Comparison of ENCODE assay signal across 1 cellular context in genomic region chr5:141691286-141691866, GRCh38.
TF ChIP-seq lines count a peak whose summit lies in the region.

No MANE protein-coding gene starts in this region.

TF ChIP-seq in K562, 482 proteins besides CTCF, POLR2A, EP300 and RAD21 (continued from another document and continues in another):
- TF ChIP-seq ZNF318 (IDR thresholded peaks at IDR 0.05; ENCODE audit: borderline replicate concordance in 1 of 2, low read depth in 1 of 2) (peak in 1 of 2 experiments; percentile 62; a peak in 1 of 4 replicates), ZNF408 (CRISPR knock-in tag; IDR thresholded peaks at IDR 0.05; ENCODE audit: low read depth) (no peak), TAF7 (tag; IDR thresholded peaks at IDR 0.05) (no peak), ETV1 (tag; conservative IDR thresholded peaks at IDR 0.05; ENCODE audit: low read depth) (peak; percentile 68), ZNF3 (CRISPR knock-in tag; IDR thresholded peaks at IDR 0.05) (no peak), RUNX1 (IDR thresholded peaks at IDR 0.05; ENCODE audit: low read depth) (no peak), PTTG1 (tag; IDR thresholded peaks at IDR 0.05; ENCODE audit: low read depth) (no peak), CREBBP (IDR thresholded peaks at IDR 0.05; ENCODE audit: low read depth, low read length) (no peak), RFX7 (CRISPR knock-in tag; IDR thresholded peaks at IDR 0.05) (no peak), BRF1 (IDR thresholded peaks at IDR 0.05; ENCODE audit: borderline replicate concordance, extremely low read depth, insufficient read length) (no peak), BCLAF1 (IDR thresholded peaks at IDR 0.05; ENCODE audit: borderline replicate concordance in 1 of 2, control insufficient read depth in 1 of 2, low read depth in 2 of 2, low read length in 1 of 2) (no peak), MECOM (CRISPR knock-in tag; IDR thresholded peaks at IDR 0.05) (no peak), RREB1 (CRISPR knock-in tag; IDR thresholded peaks at IDR 0.05) (no peak), PHF8 (IDR thresholded peaks at IDR 0.05; ENCODE audit: borderline replicate concordance, low read length) (peak; percentile 11; the same call in 1 of the 2 replicates)
- TF ChIP-seq, protein P1, sequence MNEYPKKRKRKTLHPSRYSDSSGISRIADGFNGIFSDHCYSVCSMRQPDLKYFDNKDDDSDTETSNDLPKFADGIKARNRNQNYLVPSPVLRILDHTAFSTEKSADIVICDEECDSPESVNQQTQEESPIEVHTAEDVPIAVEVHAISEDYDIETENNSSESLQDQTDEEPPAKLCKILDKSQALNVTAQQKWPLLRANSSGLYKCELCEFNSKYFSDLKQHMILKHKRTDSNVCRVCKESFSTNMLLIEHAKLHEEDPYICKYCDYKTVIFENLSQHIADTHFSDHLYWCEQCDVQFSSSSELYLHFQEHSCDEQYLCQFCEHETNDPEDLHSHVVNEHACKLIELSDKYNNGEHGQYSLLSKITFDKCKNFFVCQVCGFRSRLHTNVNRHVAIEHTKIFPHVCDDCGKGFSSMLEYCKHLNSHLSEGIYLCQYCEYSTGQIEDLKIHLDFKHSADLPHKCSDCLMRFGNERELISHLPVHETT (CRISPR knock-in tag; conservative IDR thresholded peaks at IDR 0.05 in 1 of 2, IDR thresholded peaks at IDR 0.05 in 1 of 2) = peak in 1 of 2 experiments; percentile 82; a peak in 2 of 4 replicates
- TF ChIP-seq, protein P2, sequence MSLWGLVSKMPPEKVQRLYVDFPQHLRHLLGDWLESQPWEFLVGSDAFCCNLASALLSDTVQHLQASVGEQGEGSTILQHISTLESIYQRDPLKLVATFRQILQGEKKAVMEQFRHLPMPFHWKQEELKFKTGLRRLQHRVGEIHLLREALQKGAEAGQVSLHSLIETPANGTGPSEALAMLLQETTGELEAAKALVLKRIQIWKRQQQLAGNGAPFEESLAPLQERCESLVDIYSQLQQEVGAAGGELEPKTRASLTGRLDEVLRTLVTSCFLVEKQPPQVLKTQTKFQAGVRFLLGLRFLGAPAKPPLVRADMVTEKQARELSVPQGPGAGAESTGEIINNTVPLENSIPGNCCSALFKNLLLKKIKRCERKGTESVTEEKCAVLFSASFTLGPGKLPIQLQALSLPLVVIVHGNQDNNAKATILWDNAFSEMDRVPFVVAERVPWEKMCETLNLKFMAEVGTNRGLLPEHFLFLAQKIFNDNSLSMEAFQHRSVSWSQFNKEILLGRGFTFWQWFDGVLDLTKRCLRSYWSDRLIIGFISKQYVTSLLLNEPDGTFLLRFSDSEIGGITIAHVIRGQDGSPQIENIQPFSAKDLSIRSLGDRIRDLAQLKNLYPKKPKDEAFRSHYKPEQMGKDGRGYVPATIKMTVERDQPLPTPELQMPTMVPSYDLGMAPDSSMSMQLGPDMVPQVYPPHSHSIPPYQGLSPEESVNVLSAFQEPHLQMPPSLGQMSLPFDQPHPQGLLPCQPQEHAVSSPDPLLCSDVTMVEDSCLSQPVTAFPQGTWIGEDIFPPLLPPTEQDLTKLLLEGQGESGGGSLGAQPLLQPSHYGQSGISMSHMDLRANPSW (CRISPR knock-in tag; IDR thresholded peaks at IDR 0.05) = no peak
- TF ChIP-seq, protein P3, sequence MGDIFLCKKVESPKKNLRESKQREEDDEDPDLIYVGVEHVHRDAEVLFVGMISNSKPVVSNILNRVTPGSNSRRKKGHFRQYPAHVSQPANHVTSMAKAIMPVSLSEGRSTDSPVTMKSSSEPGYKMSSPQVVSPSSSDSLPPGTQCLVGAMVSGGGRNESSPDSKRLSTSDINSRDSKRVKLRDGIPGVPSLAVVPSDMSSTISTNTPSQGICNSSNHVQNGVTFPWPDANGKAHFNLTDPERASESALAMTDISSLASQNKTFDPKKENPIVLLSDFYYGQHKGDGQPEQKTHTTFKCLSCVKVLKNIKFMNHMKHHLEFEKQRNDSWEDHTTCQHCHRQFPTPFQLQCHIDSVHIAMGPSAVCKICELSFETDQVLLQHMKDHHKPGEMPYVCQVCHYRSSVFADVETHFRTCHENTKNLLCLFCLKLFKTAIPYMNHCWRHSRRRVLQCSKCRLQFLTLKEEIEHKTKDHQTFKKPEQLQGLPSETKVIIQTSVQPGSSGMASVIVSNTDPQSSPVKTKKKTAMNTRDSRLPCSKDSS (IDR thresholded peaks at IDR 0.05; ENCODE audit: low read depth, partially characterized antibody) = no peak
- TF ChIP-seq, protein P4, sequence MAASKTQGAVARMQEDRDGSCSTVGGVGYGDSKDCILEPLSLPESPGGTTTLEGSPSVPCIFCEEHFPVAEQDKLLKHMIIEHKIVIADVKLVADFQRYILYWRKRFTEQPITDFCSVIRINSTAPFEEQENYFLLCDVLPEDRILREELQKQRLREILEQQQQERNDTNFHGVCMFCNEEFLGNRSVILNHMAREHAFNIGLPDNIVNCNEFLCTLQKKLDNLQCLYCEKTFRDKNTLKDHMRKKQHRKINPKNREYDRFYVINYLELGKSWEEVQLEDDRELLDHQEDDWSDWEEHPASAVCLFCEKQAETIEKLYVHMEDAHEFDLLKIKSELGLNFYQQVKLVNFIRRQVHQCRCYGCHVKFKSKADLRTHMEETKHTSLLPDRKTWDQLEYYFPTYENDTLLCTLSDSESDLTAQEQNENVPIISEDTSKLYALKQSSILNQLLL (CRISPR knock-in tag; IDR thresholded peaks at IDR 0.05; ENCODE audit: borderline replicate concordance) = no peak
- TF ChIP-seq, protein P5, sequence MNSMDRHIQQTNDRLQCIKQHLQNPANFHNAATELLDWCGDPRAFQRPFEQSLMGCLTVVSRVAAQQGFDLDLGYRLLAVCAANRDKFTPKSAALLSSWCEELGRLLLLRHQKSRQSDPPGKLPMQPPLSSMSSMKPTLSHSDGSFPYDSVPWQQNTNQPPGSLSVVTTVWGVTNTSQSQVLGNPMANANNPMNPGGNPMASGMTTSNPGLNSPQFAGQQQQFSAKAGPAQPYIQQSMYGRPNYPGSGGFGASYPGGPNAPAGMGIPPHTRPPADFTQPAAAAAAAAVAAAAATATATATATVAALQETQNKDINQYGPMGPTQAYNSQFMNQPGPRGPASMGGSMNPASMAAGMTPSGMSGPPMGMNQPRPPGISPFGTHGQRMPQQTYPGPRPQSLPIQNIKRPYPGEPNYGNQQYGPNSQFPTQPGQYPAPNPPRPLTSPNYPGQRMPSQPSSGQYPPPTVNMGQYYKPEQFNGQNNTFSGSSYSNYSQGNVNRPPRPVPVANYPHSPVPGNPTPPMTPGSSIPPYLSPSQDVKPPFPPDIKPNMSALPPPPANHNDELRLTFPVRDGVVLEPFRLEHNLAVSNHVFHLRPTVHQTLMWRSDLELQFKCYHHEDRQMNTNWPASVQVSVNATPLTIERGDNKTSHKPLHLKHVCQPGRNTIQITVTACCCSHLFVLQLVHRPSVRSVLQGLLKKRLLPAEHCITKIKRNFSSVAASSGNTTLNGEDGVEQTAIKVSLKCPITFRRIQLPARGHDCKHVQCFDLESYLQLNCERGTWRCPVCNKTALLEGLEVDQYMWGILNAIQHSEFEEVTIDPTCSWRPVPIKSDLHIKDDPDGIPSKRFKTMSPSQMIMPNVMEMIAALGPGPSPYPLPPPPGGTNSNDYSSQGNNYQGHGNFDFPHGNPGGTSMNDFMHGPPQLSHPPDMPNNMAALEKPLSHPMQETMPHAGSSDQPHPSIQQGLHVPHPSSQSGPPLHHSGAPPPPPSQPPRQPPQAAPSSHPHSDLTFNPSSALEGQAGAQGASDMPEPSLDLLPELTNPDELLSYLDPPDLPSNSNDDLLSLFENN (IDR thresholded peaks at IDR 0.05; ENCODE audit: low read depth in 2 of 2, low read length in 2 of 2) = peak in 1 of 2 experiments; percentile 87; a peak in 2 of 4 replicates
